In genomic region chr1:151184211-151184610, GRCh38 we compare ENCODE assay signal across 24 cellular contexts. TPM values are rescaled to one million over a fixed set of nuclear protein-coding genes. Genes with fewer than 3 reads are reported as not detected.
"Had no signal": no experiment of that assay in that cellular context is flagged by ENCODE, and none has a peak within 500 bp of the region (broad histone marks: within the 10 kb centered on the region; RNA-seq: fewer than 3 reads in every experiment).

No MANE protein-coding gene starts in this region.

- H3K9me3 ChIP-seq: SJSA1 had no signal

- H3K4me2 ChIP-seq: KMS-11 had no signal

- H3K4me3 ChIP-seq: K562, SJSA1, SK-N-MC had no signal

- H3K27ac Mint-ChIP-seq: IgD-negative memory B cell had no signal

- H3K27ac ChIP-seq: HL-60, KMS-11, SJSA1, SK-N-MC had no signal

- DNase-seq: Kasumi-1, MM.1S, NCI-H1092 treated with DMSO at 0.1 percent for 48 hours, NCI-H1436, NCI-H187, NCI-H2029, NCI-H2081 treated with DMSO at 0.1 percent for 48 hours, NCI-H2171, NCI-H226, NCI-H446, NCI-H510A, NCI-H524 treated with DMSO at 0.1 percent for 48 hours, NCI-H69, NCI-H774, Right ventricle myocardium superior, RPMI8226, SIG-M5 had no signal

- H3K27me3 ChIP-seq: SJSA1 had no signal

- H3K9me3 Mint-ChIP-seq: IgD-negative memory B cell had no signal

- H3K27me3 Mint-ChIP-seq: IgD-negative memory B cell had no signal

- H3K9ac ChIP-seq: KMS-11 had no signal

- ATAC-seq: K562 had no signal

RNA-seq across cellular contexts. Expression of gene TMOD4, which starts 8.4 kb away (rescaled TPM):
- total RNA-seq: M059J, Right ventricle myocardium superior had no signal
